19 cellular contexts compared by ENCODE assay signal in the genomic region with DNA sequence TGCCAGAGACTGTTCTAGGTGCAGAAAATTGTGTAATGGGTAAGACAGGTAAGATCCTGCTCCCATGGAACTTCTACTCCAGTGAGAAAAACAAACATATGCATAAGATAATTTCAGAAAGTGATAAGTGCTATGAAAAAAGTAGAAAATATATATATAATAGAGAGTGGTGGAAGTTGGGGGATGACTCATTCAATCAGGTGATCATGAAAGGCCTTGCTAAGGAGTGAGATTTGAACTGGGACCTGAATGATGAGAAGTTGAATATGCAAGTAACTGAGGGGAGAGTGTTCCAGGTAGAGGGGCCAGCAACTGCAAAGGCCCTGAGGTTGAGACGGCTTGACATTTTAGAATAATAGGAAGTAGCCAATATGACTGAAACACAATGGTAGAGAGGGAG.
A peak's percentile ranks its signal among the peaks of the same experiment; 100 is the strongest.
DNase-seq lines count a peak whose midpoint lies in the region; ATAC-seq, FAIRE-seq and TF ChIP-seq lines count a peak whose summit lies in the region.
"Had no signal": no experiment of that assay in that cellular context is flagged by ENCODE, and none has a peak within 500 bp of the region (broad histone marks: within the 10 kb centered on the region; RNA-seq: fewer than 3 reads in every experiment).

No MANE protein-coding gene starts in this region.

- H3K9me3 ChIP-seq in K562 (replicated peaks; ENCODE audit: control insufficient read depth, insufficient read depth, low read depth, low read length) (no peaks in the 10 kb centered on the region), spleen (no peaks in the 10 kb centered on the region), ovary (no peaks in the 10 kb centered on the region)
- H3K9me3 ChIP-seq: BLaER1 had no signal

- no peaks in the 10 kb centered on the region for H3K27me3 ChIP-seq in K562 (ENCODE audit: control insufficient read depth in 2 of 2, insufficient read depth in 2 of 2, low read length in 2 of 2)
- no peaks in the 10 kb centered on the region for H3K27me3 ChIP-seq in spleen (replicated peaks in 1 of 7)
- H3K27me3 ChIP-seq in ovary, result no peaks in the 10 kb centered on the region
- H3K27me3 ChIP-seq: BLaER1 had no signal

- no peaks in the 10 kb centered on the region for H3K9me1 ChIP-seq in K562 (ENCODE audit: control insufficient read depth, insufficient read depth, low read length)

- POLR2A ChIA-PET in K562 (lab: Yijun Ruan, JAX), result interaction anchor here (0.7 to 1.3 kb wide), 2 partner anchors 10 to 460 kb away, joined by 3 to 4 read pairs; no protein-coding TSS in a partner anchor

- H3K79me2 ChIP-seq in K562 (ENCODE audit: control insufficient read depth, insufficient read depth, low read length), result no peaks in the 10 kb centered on the region

- H3K9ac ChIP-seq in K562 (ENCODE audit: insufficient read depth in 1 of 2, low read depth in 2 of 2, low read length in 2 of 2), result no peak overlapping the region
- H3K9ac ChIP-seq: BLaER1, GM23248 had no signal

- TF ChIP-seq CTCF in K562 (IDR thresholded peaks at IDR 0.05 in 2 of 3, conservative IDR thresholded peaks at IDR 0.05 in 1 of 3; ENCODE audit: insufficient read depth in 2 of 3, low read depth in 1 of 3, low read length in 3 of 3), result no peak
- TF ChIP-seq CTCF in spleen (IDR thresholded peaks at IDR 0.05 in 8 of 11, conservative IDR thresholded peaks at IDR 0.05 in 3 of 11), result no peak
- TF ChIP-seq CTCF in ovary (IDR thresholded peaks at IDR 0.05), result no peak

- no peak overlapping the region for H3K4me2 ChIP-seq in K562 (ENCODE audit: insufficient read depth, low read length)
- H3K4me2 ChIP-seq: BLaER1 had no signal

- intact Hi-C loops in K562 (cut with micrococcal nuclease) (no loop called here), spleen (cut with DNase I; ENCODE audit: low total_unique reads) (no loop called here), ovary (cut with DNase I) (no loop called here)

- H3K36me3 ChIP-seq in K562 (ENCODE audit: control insufficient read depth, insufficient read depth, low read length) (no peaks in the 10 kb centered on the region), spleen (no peaks in the 10 kb centered on the region), ovary (no peaks in the 10 kb centered on the region)
- H3K36me3 ChIP-seq: BLaER1 had no signal

- no peak for TF ChIP-seq RAD21 in K562 (CRISPR knock-in tag; conservative IDR thresholded peaks at IDR 0.05 in 1 of 2, IDR thresholded peaks at IDR 0.05 in 1 of 2)

- BruUV-seq in K562 (replicated peaks; lab: Mats Ljungman, UMichigan), result no TSS peak

- H3K4me3 ChIP-seq in K562 (no peak overlapping the region), spleen (peak overlapping the region in 1 of 8 donors; percentile 30), ovary (no peak overlapping the region)
- H3K4me3 ChIP-seq: BLaER1, GM23248 had no signal

- TF ChIP-seq EP300 in K562 (IDR thresholded peaks at IDR 0.05; ENCODE audit: low read length), result no peak
- TF ChIP-seq EP300 in ovary (IDR thresholded peaks at IDR 0.05), result no peak

- no peak for ATAC-seq in K562
- ATAC-seq in GM21528 (IDR thresholded peaks at IDR 0.05; ENCODE audit: low FRiP score, unreplicated experiment), result no peak

- H2AFZ ChIP-seq in K562 (ENCODE audit: low read depth, low read length), result no peak overlapping the region
- H2AFZ ChIP-seq: GM23248 had no signal

- no peaks in the 10 kb centered on the region for H4K20me1 ChIP-seq in K562 (replicated peaks; ENCODE audit: control insufficient read depth, insufficient read depth, low read length)
- H4K20me1 ChIP-seq: BLaER1 had no signal

- 18% methylated on average over 1 of the region's 1 CpG for WGBS in K562 (ENCODE audit: insufficient coverage, low coverage, missing lambda C conversion rate)
- 57 to 89% (median 69%) methylated on average over 1 of the region's 1 CpG for WGBS in spleen, 5 donors
- WGBS in ovary, 3 donors, result 92 to 98% (median 95%) methylated on average over 1 of the region's 1 CpG

- DNase-seq in NOMO-1 treated with DMSO at 0.1 percent for 48 hours (lab: John Stamatoyannopoulos, UW; ENCODE audit: unreplicated experiment) (peak; percentile 45), NOMO-1 treated with dmso at 0.1 percent for 144 hours (lab: John Stamatoyannopoulos, UW; ENCODE audit: unreplicated experiment) (no peak), K562 (ENCODE audit: extremely low read depth in 1 of 4, low spot score in 3 of 4) (no peak), spleen (no peak), ovary (no peak)
- DNase-seq: CD4-positive, alpha-beta T cell; CD8-positive, alpha-beta memory T cell; DMS53; DMS79 treated with DMSO at 0.1 percent for 48 hours; GM23248; H7; HCEC 1CT had no signal

- H3K4me1 ChIP-seq in K562 (replicated peaks in 1 of 2; ENCODE audit: control insufficient read depth in 2 of 2, insufficient read depth in 2 of 2, low read length in 2 of 2), result peaks cover 4 to 7% of the 10 kb centered on the region in 2 experiments; a peak in 3 of 5 replicates
- peaks cover 0 to 3% (median 0%) of the 10 kb centered on the region in 6 donors for H3K4me1 ChIP-seq in spleen
- no peaks in the 10 kb centered on the region for H3K4me1 ChIP-seq in ovary (ENCODE audit: insufficient read depth)
- H3K4me1 ChIP-seq: BLaER1 had no signal

- no peak overlapping the region for H3K27ac ChIP-seq in K562 (ENCODE audit: extremely low read depth, low read depth, low read length)
- peak overlapping the region in 7 of 8 donors; percentile 34 to 85 (median 72) for H3K27ac ChIP-seq in spleen
- no peak overlapping the region for H3K27ac ChIP-seq in ovary
- H3K27ac ChIP-seq: 22Rv1, BLaER1, GM23248 had no signal

- no peak for TF ChIP-seq POLR2A in K562 (conservative IDR thresholded peaks at IDR 0.05)
- TF ChIP-seq POLR2A in spleen (IDR thresholded peaks at IDR 0.05), result no peak
- TF ChIP-seq POLR2A in ovary (IDR thresholded peaks at IDR 0.05), result no peak

- CTCF ChIA-PET in K562 (lab: Yijun Ruan, JAX; ENCODE audit: low intra/inter-chr PET ratio), result no interaction called here

- FAIRE-seq in K562 (lab: Jason Lieb, UNC), result no peak
- FAIRE-seq: A204.1, GM12891, GM18507, H1 had no signal

- in situ Hi-C loops in K562 (cut with MboI), result no loop called here

TF ChIP-seq in K562, 482 proteins besides CTCF, POLR2A, EP300 and RAD21:
- TF ChIP-seq, protein P1, sequence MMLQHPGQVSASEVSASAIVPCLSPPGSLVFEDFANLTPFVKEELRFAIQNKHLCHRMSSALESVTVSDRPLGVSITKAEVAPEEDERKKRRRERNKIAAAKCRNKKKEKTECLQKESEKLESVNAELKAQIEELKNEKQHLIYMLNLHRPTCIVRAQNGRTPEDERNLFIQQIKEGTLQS (IDR thresholded peaks at IDR 0.05), result peak; percentile 66
- TF ChIP-seq, protein P1 (CRISPR knock-in tag; conservative IDR thresholded peaks at IDR 0.05), result no peak
- no peak for TF ChIP-seq MAFG (tag; conservative IDR thresholded peaks at IDR 0.05)
- TF ChIP-seq, protein P2, sequence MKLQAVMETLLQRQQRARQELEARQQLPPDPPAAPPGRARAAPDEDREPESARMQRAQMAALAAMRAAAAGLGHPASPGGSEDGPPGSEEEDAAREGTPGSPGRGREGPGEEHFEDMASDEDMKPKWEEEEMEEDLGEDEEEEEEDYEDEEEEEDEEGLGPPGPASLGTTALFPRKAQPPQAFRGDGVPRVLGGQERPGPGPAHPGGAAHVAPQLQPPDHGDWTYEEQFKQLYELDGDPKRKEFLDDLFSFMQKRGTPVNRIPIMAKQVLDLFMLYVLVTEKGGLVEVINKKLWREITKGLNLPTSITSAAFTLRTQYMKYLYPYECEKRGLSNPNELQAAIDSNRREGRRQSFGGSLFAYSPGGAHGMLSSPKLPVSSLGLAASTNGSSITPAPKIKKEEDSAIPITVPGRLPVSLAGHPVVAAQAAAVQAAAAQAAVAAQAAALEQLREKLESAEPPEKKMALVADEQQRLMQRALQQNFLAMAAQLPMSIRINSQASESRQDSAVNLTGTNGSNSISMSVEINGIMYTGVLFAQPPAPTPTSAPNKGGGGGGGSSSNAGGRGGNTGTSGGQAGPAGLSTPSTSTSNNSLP (IDR thresholded peaks at IDR 0.05; ENCODE audit: borderline replicate concordance, low read depth, low read length), result no peak
- TF ChIP-seq FOSL1 (tag; conservative IDR thresholded peaks at IDR 0.05), result peak; percentile 59
- peak; percentile 43; the same call in 1 of the 2 replicates for TF ChIP-seq JUND (IDR thresholded peaks at IDR 0.05; ENCODE audit: borderline replicate concordance, low read depth, low read length)
- no peak for TF ChIP-seq JUND (tag; IDR thresholded peaks at IDR 0.05; ENCODE audit: borderline replicate concordance, low read depth, low read length)
- no peak for TF ChIP-seq DDX20 (tag; IDR thresholded peaks at IDR 0.05; ENCODE audit: low read depth)
- TF ChIP-seq, protein P3, sequence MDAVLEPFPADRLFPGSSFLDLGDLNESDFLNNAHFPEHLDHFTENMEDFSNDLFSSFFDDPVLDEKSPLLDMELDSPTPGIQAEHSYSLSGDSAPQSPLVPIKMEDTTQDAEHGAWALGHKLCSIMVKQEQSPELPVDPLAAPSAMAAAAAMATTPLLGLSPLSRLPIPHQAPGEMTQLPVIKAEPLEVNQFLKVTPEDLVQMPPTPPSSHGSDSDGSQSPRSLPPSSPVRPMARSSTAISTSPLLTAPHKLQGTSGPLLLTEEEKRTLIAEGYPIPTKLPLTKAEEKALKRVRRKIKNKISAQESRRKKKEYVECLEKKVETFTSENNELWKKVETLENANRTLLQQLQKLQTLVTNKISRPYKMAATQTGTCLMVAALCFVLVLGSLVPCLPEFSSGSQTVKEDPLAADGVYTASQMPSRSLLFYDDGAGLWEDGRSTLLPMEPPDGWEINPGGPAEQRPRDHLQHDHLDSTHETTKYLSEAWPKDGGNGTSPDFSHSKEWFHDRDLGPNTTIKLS (IDR thresholded peaks at IDR 0.05; ENCODE audit: borderline replicate concordance, low read depth), result no peak

Comparison
In these comparisons a context has a peak if more than half of its experiments do, and no peak if none do; other contexts are left out.
1. H3K27ac ChIP-seq: peak in spleen (7 of 8); none in K562 (single experiment) and ovary (0 of 2).